ENCODE assay signal across 2 cellular contexts in genomic region chr19:1406496-1406817, GRCh38.
TF ChIP-seq lines count a peak whose summit lies in the region.

No MANE protein-coding gene starts in this region.

TF ChIP-seq in A549, 52 proteins besides CTCF, POLR2A, EP300 and RAD21:
- no peak for TF ChIP-seq NFE2L2 (conservative IDR thresholded peaks at IDR 0.05; ENCODE audit: low read length)
- TF ChIP-seq BHLHE40 (IDR thresholded peaks at IDR 0.05; ENCODE audit: low read depth, low read length), result no peak
- TF ChIP-seq HEYL (CRISPR knock-in tag; IDR thresholded peaks at IDR 0.05), result no peak
- TF ChIP-seq, protein P1, sequence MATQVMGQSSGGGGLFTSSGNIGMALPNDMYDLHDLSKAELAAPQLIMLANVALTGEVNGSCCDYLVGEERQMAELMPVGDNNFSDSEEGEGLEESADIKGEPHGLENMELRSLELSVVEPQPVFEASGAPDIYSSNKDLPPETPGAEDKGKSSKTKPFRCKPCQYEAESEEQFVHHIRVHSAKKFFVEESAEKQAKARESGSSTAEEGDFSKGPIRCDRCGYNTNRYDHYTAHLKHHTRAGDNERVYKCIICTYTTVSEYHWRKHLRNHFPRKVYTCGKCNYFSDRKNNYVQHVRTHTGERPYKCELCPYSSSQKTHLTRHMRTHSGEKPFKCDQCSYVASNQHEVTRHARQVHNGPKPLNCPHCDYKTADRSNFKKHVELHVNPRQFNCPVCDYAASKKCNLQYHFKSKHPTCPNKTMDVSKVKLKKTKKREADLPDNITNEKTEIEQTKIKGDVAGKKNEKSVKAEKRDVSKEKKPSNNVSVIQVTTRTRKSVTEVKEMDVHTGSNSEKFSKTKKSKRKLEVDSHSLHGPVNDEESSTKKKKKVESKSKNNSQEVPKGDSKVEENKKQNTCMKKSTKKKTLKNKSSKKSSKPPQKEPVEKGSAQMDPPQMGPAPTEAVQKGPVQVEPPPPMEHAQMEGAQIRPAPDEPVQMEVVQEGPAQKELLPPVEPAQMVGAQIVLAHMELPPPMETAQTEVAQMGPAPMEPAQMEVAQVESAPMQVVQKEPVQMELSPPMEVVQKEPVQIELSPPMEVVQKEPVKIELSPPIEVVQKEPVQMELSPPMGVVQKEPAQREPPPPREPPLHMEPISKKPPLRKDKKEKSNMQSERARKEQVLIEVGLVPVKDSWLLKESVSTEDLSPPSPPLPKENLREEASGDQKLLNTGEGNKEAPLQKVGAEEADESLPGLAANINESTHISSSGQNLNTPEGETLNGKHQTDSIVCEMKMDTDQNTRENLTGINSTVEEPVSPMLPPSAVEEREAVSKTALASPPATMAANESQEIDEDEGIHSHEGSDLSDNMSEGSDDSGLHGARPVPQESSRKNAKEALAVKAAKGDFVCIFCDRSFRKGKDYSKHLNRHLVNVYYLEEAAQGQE (IDR thresholded peaks at IDR 0.05), result no peak
- no peak for TF ChIP-seq POLR2AphosphoS2 (conservative IDR thresholded peaks at IDR 0.05; ENCODE audit: low read length)
- no peak for TF ChIP-seq MYC (IDR thresholded peaks at IDR 0.05; ENCODE audit: borderline replicate concordance, low read length)
- no peak for TF ChIP-seq CBX8 (IDR thresholded peaks at IDR 0.05)
- no peak for TF ChIP-seq BCL3 (IDR thresholded peaks at IDR 0.05)
- no peak for TF ChIP-seq TFCP2L1 (CRISPR knock-in tag; IDR thresholded peaks at IDR 0.05)
- TF ChIP-seq ZSCAN20 (CRISPR knock-in tag; IDR thresholded peaks at IDR 0.05), result no peak
- TF ChIP-seq E2F6 (IDR thresholded peaks at IDR 0.05; ENCODE audit: borderline replicate concordance, low read depth), result no peak

TF ChIP-seq in GM12878, 131 proteins besides CTCF, POLR2A, EP300 and RAD21:
- TF ChIP-seq PKNOX1 (IDR thresholded peaks at IDR 0.05) (0 out of 2 replicates have a peak, but pooled peaks have one; percentile 5), NFIC (IDR thresholded peaks at IDR 0.05; ENCODE audit: low read depth, low read length) (0 out of 2 replicates have a peak, but pooled peaks have one; percentile 8), IKZF2 (IDR thresholded peaks at IDR 0.05) (no peak), BCLAF1 (IDR thresholded peaks at IDR 0.05) (0 out of 2 replicates have a peak, but pooled peaks have one; percentile 3)
- TF ChIP-seq, protein P2, sequence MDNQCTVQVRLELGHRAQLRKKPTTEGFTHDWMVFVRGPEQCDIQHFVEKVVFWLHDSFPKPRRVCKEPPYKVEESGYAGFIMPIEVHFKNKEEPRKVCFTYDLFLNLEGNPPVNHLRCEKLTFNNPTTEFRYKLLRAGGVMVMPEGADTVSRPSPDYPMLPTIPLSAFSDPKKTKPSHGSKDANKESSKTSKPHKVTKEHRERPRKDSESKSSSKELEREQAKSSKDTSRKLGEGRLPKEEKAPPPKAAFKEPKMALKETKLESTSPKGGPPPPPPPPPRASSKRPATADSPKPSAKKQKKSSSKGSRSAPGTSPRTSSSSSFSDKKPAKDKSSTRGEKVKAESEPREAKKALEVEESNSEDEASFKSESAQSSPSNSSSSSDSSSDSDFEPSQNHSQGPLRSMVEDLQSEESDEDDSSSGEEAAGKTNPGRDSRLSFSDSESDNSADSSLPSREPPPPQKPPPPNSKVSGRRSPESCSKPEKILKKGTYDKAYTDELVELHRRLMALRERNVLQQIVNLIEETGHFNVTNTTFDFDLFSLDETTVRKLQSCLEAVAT (IDR thresholded peaks at IDR 0.05), result peak; percentile 43; the same call in 1 of the 2 replicates
